In the genomic region with DNA sequence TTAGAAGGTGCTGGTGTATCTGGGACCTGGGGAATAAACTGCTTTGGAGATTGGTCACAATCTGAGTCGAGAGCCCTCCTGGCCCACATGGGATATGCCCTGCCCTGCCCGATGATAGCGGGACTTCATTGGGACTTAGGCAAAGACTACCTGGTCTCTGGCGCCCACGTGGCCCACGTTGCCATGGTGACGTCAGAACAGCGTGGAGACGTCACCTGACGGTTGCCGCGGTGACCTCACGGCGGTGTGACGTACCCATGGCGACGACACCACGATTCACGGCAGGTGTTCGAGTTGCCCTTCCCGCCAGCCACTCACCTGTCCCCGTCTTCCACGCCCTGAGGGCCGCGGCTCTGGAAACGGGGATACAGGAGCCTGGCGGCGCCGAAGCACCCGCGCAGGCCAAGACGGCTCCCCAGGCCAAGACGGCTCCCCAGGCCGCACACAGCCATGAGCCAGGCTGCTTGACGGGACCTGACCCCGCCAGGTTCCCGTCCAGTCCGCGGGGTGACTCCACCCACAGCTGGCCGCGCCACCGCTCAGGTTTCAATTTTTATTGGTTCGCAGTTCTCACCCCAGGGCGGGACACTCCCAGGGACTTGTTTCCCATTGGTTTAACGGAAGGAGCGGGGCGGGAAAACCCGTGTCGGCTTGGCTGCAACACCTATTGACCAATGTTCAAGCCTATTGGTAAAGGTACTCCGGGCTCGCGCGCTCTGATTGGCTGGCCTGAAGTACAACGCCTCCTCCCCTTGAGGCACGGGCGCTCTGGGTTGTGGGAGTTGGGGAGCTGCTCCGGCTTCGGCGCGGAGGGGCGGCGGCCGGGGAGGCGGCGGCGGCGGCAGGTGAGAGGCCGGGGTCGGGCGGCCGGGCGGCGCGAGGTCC, we compare ENCODE assay signal across 8 cellular contexts. TPM values are rescaled to one million over a fixed set of nuclear protein-coding genes. Genes with fewer than 3 reads are reported as not detected.
A peak's percentile ranks its signal among the peaks of the same experiment; 100 is the strongest.
DNase-seq lines count a peak whose midpoint lies in the region; ATAC-seq, FAIRE-seq and TF ChIP-seq lines count a peak whose summit lies in the region.

TSS of gene MMAB (minus strand) at position 476 of the 885 bp plus-strand sequence. CDS start at position 452, 24 bp downstream.
TSS of gene MVK (plus strand) at position 766 of the 885 bp plus-strand sequence. CDS start 1,029 bp downstream, outside the sequence.

- H3K36me3 Mint-ChIP-seq in T-cell, result peaks cover 14% of the 10 kb centered on the region

- 0 to 1% (median 1%) methylated on average over 65 to 74 of the region's 74 CpGs for WGBS in adipose tissue, 3 donors
- no CpG with 5 or more reads among the region's 74 CpGs for WGBS in trophoblast cell (ENCODE audit: extremely low coverage, insufficient coverage, insufficient read length)
- WGBS in transverse colon (ENCODE audit: low coverage in 1 of 2), 2 donors, result 1% methylated on average over 44 of the region's 74 CpGs; no CpG with 5 or more reads in 1 of the 2 donors

- peak; percentile 95 for ATAC-seq in HG02840 (IDR thresholded peaks at IDR 0.05; ENCODE audit: low FRiP score, unreplicated experiment)
- ATAC-seq in T-cell (replicated peaks in 1 of 4), result peak; percentile 92 to 97 (median 96)

- intact Hi-C loops in cardiac septum (cut with DNase I) (loop anchor here (5.0 kb wide), 1 partner anchor 146 kb away; no protein-coding TSS in a partner anchor), transverse colon (cut with DNase I; ENCODE audit: low total_unique reads) (no loop called here)

- H3K4me1 Mint-ChIP-seq in T-cell, result peaks cover 28 to 31% (median 30%) of the 10 kb centered on the region in 3 donors

- H3K27ac ChIP-seq in adipose tissue (ENCODE audit: low read depth, low read length), result peak within 1 kb of the TSS; percentile 7
- peak within 1 kb of the TSS; percentile 74 for H3K27ac ChIP-seq in trophoblast cell (ENCODE audit: low read depth, low read length)
- H3K27ac ChIP-seq in transverse colon, result peak within 1 kb of the TSS; percentile 81 to 93 (median 85)

- CTCF ChIA-PET in T-cell (lab: Charles Lee), result interaction anchor here (0.6 to 0.9 kb wide), 6 partner anchors 24 to 689 kb away, joined by 3 to 6 read pairs (median 4); no protein-coding TSS in a partner anchor

- H3K79me2 ChIP-seq in trophoblast cell (ENCODE audit: control insufficient read depth, insufficient read depth, low read length, poor library complexity), result peaks cover 5% of the 10 kb centered on the region

- peak within 1 kb of the TSS; percentile 89 for H2BK5ac ChIP-seq in trophoblast cell (ENCODE audit: low read depth, low read length, poor library complexity)

- peak within 1 kb of the TSS; percentile 74 for H4K8ac ChIP-seq in trophoblast cell (ENCODE audit: low read depth, low read length)

- peaks cover 8% of the 10 kb centered on the region for H3K79me1 ChIP-seq in trophoblast cell (ENCODE audit: low read length)

- H3K27me3 ChIP-seq in trophoblast cell (ENCODE audit: insufficient read depth, low read length) (no peaks in the 10 kb centered on the region), transverse colon (no peaks in the 10 kb centered on the region)

- H3K4me3 ChIP-seq in trophoblast cell (ENCODE audit: low read depth, low read length) (peak within 1 kb of the TSS; percentile 90), transverse colon (peak within 1 kb of the TSS; percentile 55 to 83 (median 72))

- H3K9me3 ChIP-seq in trophoblast cell (ENCODE audit: insufficient read depth, low read depth, low read length) (no peaks in the 10 kb centered on the region), transverse colon (no peaks in the 10 kb centered on the region)

- no peak within 1 kb of the TSS for H3K23ac ChIP-seq in trophoblast cell (ENCODE audit: low read length)

- H3K36me3 ChIP-seq in trophoblast cell (ENCODE audit: control insufficient read depth in 1 of 2, insufficient read depth in 2 of 2, low read length in 2 of 2) (peaks cover 23 to 28% of the 10 kb centered on the region in 2 experiments), transverse colon (peaks cover 0 to 11% (median 3%) of the 10 kb centered on the region in 4 donors)

- peak within 1 kb of the TSS; percentile 85 to 88 (median 86) for H3K4me3 Mint-ChIP-seq in T-cell

- H2BK120ac ChIP-seq in trophoblast cell (ENCODE audit: insufficient read depth, low read length, poor library complexity), result peak within 1 kb of the TSS; percentile 88

- FAIRE-seq in GM12891 (lab: Jason Lieb, UNC), result peak; percentile 99

- TF ChIP-seq EP300 in transverse colon (IDR thresholded peaks at IDR 0.05; ENCODE audit: low read depth), result no peak

- peak within 1 kb of the TSS; percentile 85 for H2AFZ ChIP-seq in trophoblast cell (ENCODE audit: insufficient read depth, low read length, poor library complexity)

- H3K9me3 Mint-ChIP-seq in T-cell, result no peaks in the 10 kb centered on the region

- H3K18ac ChIP-seq in trophoblast cell (ENCODE audit: low read length), result peak within 1 kb of the TSS; percentile 87

- peak within 1 kb of the TSS; percentile 80 for H3K4me2 ChIP-seq in trophoblast cell (ENCODE audit: low read length)

- peak within 1 kb of the TSS; percentile 72 for H3K4ac ChIP-seq in trophoblast cell (ENCODE audit: low read depth, low read length)

- peak; percentile 98 for DNase-seq in GM12891 (ENCODE audit: insufficient read length, low spot score)
- peak; percentile 97 for DNase-seq in NCI-H1436 treated with DMSO at 0.1 percent for 48 hours (lab: John Stamatoyannopoulos, UW)
- peak; percentile 94 to 99 (median 99) for DNase-seq in T-cell
- DNase-seq in cardiac septum (ENCODE audit: low spot score), result peak; percentile 99
- peak; percentile 100 for DNase-seq in trophoblast cell
- peak; percentile 99 for DNase-seq in transverse colon

- no peaks in the 10 kb centered on the region for H3K27me3 Mint-ChIP-seq in T-cell

- in situ Hi-C loops in transverse colon (cut with MboI; ENCODE audit: low pct_ligation_motif_present in 1 of 4, low pct_unique_long_range_greater_than_20kb in 1 of 4, low sequenced_read_pairs in 3 of 4), result no loop called here

- peak within 1 kb of the TSS; percentile 77 to 91 for H3K27ac Mint-ChIP-seq in T-cell

- TF ChIP-seq POLR2A in GM12891 (IDR thresholded peaks at IDR 0.05; ENCODE audit: low read depth, low read length), result peak; percentile 62; the same call in 1 of the 2 replicates
- TF ChIP-seq POLR2A in transverse colon (IDR thresholded peaks at IDR 0.05), result peak; percentile 79

- H3K4me1 ChIP-seq in trophoblast cell (ENCODE audit: control insufficient read depth in 1 of 2, insufficient read depth in 2 of 2, low read length in 2 of 2) (peaks cover 5 to 12% of the 10 kb centered on the region in 2 experiments), transverse colon (peaks cover 7 to 18% (median 13%) of the 10 kb centered on the region in 4 donors)

- TF ChIP-seq CTCF in transverse colon (IDR thresholded peaks at IDR 0.05), result no peak

- H4K91ac ChIP-seq in trophoblast cell (ENCODE audit: low read depth, low read length), result peak within 1 kb of the TSS; percentile 88

- H3K14ac ChIP-seq in trophoblast cell (ENCODE audit: low read length), result peak within 1 kb of the TSS; percentile 92

- H2AK5ac ChIP-seq in trophoblast cell (ENCODE audit: low read length), result peak within 1 kb of the TSS; percentile 60

- POLR2A ChIA-PET in T-cell (lab: Charles Lee), result interaction anchor here in 1 of 2 donors (0.6 to 0.7 kb wide), 2 partner anchors 435 to 1872 kb away, joined by 3 to 5 read pairs; no protein-coding TSS in a partner anchor

- H2BK12ac ChIP-seq in trophoblast cell (ENCODE audit: low read length), result peak within 1 kb of the TSS; percentile 7

- H4K12ac ChIP-seq in trophoblast cell (ENCODE audit: low read depth, low read length), result peak within 1 kb of the TSS; percentile 93

- peak within 1 kb of the TSS; percentile 90 for H3K9ac ChIP-seq in trophoblast cell (ENCODE audit: low read length)

TF ChIP-seq in GM12891, 5 proteins besides CTCF, POLR2A, EP300 and RAD21:
- TF ChIP-seq TAF1 (IDR thresholded peaks at IDR 0.05; ENCODE audit: low read depth, low read length) (peak; percentile 30; the same call in 1 of the 2 replicates), POU2F2 (IDR thresholded peaks at IDR 0.05; ENCODE audit: low read depth, low read length) (0 out of 2 replicates have a peak, but pooled peaks have one; percentile 34), POLR2AphosphoS5 (IDR thresholded peaks at IDR 0.05; ENCODE audit: low read depth, low read length) (peak; percentile 65; the same call in 1 of the 2 replicates), PAX5 (IDR thresholded peaks at IDR 0.05; ENCODE audit: insufficient read depth, low read length, severe bottlenecking) (no peak)

RNA-seq across cellular contexts. Expression of gene MMAB, which starts in this region (rescaled TPM):
- 66.1 TPM for polyA plus RNA-seq in GM12891 (2012; ENCODE audit: low read depth, missing spikeins)
- total RNA-seq in T-cell (10 to 100 TPM; 11.4 to 23.2 (median 15.2) TPM), cardiac septum (41.3 TPM), transverse colon (10 to 100 TPM in 3 of 4 donors, 1 to 10 TPM in 1; 4.4 to 18.7 (median 11.9) TPM)
- polyA plus RNA-seq in adipose tissue, result 10 to 100 TPM; 31.4 to 52.3 (median 37.1) TPM
- 21.0 and 23.1 TPM in 2 replicates for polyA plus RNA-seq in trophoblast cell (2013)

RNA-seq across cellular contexts. Expression of gene MVK, which starts in this region (rescaled TPM):
- 19.9 TPM for polyA plus RNA-seq in GM12891 (2012; ENCODE audit: low read depth, missing spikeins)
- 10 to 100 TPM; 10.9 to 14.9 (median 12.8) TPM for total RNA-seq in T-cell
- 10 to 100 TPM in 2 of 3 donors, 1 to 10 TPM in 1; 7.2 to 14.9 (median 11.7) TPM for polyA plus RNA-seq in adipose tissue
- total RNA-seq in cardiac septum, result 12.4 TPM
- 28.5 and 28.6 TPM in 2 replicates for polyA plus RNA-seq in trophoblast cell (2013)
- total RNA-seq in transverse colon, result 100 to 1,000 TPM in 1 of 4 donors, 10 to 100 TPM in 3; 17.2 to 157 (median 25.4) TPM

Comparison
In these comparisons a context has a peak if more than half of its experiments do, and no peak if none do; other contexts are left out.
1. Peak in every context shown above with its lines: DNase-seq, ATAC-seq, H3K4me3 ChIP-seq and H3K27ac ChIP-seq.
2. H3K27ac ChIP-seq: peak in every context shown above with its lines; median percentile 85 in transverse colon; 74 in trophoblast cell; 7 in adipose tissue.